In the genomic region with DNA sequence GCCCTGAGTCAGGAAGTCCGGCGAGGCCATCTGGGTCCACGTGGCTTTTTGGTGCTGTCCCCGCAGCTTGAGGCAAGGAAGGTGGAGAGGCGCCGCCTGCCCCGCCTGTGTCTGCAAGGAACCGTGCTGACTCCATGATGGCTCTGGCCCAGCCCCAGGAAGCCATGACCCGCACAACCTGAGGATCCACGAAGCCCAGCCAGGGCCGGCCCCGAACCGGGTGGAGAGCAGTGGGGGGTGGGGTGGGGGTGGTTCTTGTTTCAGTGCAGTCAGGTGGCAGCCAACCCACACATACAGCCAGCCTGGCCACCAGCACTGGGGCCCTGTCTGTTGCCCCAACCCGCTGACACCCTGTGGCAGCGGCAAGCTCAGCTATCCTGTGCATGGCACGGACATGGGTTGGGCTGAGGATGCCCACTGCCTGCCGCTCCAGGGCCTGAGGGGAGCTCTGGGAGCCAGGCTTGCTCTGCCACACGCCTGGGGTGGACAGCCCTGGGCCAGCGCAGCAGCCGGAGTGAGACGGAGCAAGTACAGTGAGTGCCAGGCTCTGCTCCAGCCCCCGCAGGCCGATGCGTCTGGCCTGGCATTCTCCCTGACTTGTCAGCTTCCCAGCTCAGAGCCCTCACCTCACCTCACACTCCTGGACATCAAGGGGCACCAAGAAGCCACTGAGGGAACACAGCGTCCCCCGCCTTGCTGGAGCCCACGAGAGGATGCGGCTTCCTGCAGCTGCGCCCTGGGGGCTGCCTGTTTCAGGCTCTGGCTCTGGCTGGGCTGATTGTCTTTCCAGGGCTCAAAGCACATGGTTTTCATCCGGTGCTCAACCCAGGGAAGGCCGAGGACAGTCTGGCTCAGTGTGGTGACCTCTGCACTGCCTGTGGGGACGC, we compare ENCODE assay signal across 21 cellular contexts.
DNase-seq lines count a peak whose midpoint lies in the region; ATAC-seq, FAIRE-seq and TF ChIP-seq lines count a peak whose summit lies in the region.
"Had no signal": no experiment of that assay in that cellular context is flagged by ENCODE, and none has a peak within 500 bp of the region (broad histone marks: within the 10 kb centered on the region; RNA-seq: fewer than 3 reads in every experiment).

No MANE protein-coding gene starts in this region.

- TF ChIP-seq EP300 in H1 (IDR thresholded peaks at IDR 0.05; ENCODE audit: borderline replicate concordance in 1 of 2, low read depth in 2 of 2, low read length in 2 of 2) (no peak), HepG2 (IDR thresholded peaks at IDR 0.05; ENCODE audit: low read depth in 2 of 2, low read length in 2 of 2) (no peak), HepG2 (CRISPR knock-in tag; IDR thresholded peaks at IDR 0.05; ENCODE audit: borderline replicate concordance) (no peak), upper lobe of left lung (IDR thresholded peaks at IDR 0.05) (no peak)

- H3K9ac ChIP-seq in H1 (replicated peaks in 1 of 4; ENCODE audit: extremely low read depth in 1 of 4, low read depth in 3 of 4, low read length in 3 of 4) (no peak overlapping the region), HepG2 (ENCODE audit: insufficient read depth, low read depth, low read length) (no peak overlapping the region)

- FAIRE-seq in H1 (lab: Jason Lieb, UNC) (no peak), HepG2 (lab: Jason Lieb, UNC) (no peak)
- FAIRE-seq: colon, GM18507, islet of Langerhans had no signal

- H3K27me3 ChIP-seq in H1 (replicated peaks in 1 of 4; ENCODE audit: control insufficient read depth in 3 of 4, extremely low read depth in 1 of 4, insufficient read depth in 3 of 4, low read length in 3 of 4) = no peaks in the 10 kb centered on the region
- H3K27me3 ChIP-seq in HepG2 (ENCODE audit: control insufficient read depth in 1 of 2, insufficient read depth in 2 of 2, low read length in 2 of 2) = no peaks in the 10 kb centered on the region
- no peaks in the 10 kb centered on the region for H3K27me3 ChIP-seq in upper lobe of left lung
- H3K27me3 ChIP-seq: ascending aorta had no signal

- H3K18ac ChIP-seq in H1 (ENCODE audit: extremely low read depth, low read length) = no peak overlapping the region

- POLR2A ChIA-PET in H1 (lab: Charles Lee; ENCODE audit: partially characterized antibody) = no interaction called here
- POLR2A ChIA-PET in HepG2 (lab: Yijun Ruan, JAX) = no interaction called here

- H3K36me3 ChIP-seq in H1 (ENCODE audit: control insufficient read depth in 2 of 4, insufficient read depth in 4 of 4, low read length in 3 of 4) (no peaks in the 10 kb centered on the region), HepG2 (replicated peaks in 1 of 2; ENCODE audit: control insufficient read depth in 1 of 2, insufficient read depth in 2 of 2, low read length in 2 of 2) (no peaks in the 10 kb centered on the region), upper lobe of left lung (peaks cover 0 to 9% (median 3%) of the 10 kb centered on the region in 4 donors)

- H3K56ac ChIP-seq in H1 (replicated peaks; ENCODE audit: insufficient read length, low read depth, low read length) = no peak overlapping the region

- no peaks in the 10 kb centered on the region for H3K79me1 ChIP-seq in H1 (ENCODE audit: low read depth, low read length)

- BruUV-seq in HepG2 (replicated peaks; lab: Mats Ljungman, UMichigan) = no TSS peak

- H3K9me3 ChIP-seq in H1 (ENCODE audit: insufficient read depth in 2 of 2, low read depth in 1 of 2, low read length in 1 of 2) (peaks cover 0 to 13% of the 10 kb centered on the region in 2 experiments; a peak in 1 of 4 replicates), HepG2 (ENCODE audit: low read length) (peaks cover 8% of the 10 kb centered on the region), upper lobe of left lung (peaks cover 0 to 4% (median 0%) of the 10 kb centered on the region in 4 donors)
- H3K9me3 ChIP-seq: ascending aorta had no signal

- WGBS in H1 (ENCODE audit: extremely low coverage in 1 of 2, insufficient coverage in 1 of 2, insufficient read length in 1 of 2, insufficient replicate concordance in 2 of 2, low coverage in 1 of 2, low lambda C conversion rate in 2 of 2, missing lambda C conversion rate in 1 of 2), 2 experiments = 83% methylated on average over 24 of the region's 32 CpGs; no CpG with 5 or more reads in 1 of the 2 experiments
- 78% methylated on average over 11 of the region's 32 CpGs for WGBS in HepG2 (ENCODE audit: low lambda C conversion rate)
- WGBS in upper lobe of left lung, 2 donors = 90 to 91% methylated on average over 17 to 21 of the region's 32 CpGs

- H3K79me2 ChIP-seq in H1 (ENCODE audit: control insufficient read depth in 1 of 2, insufficient read depth in 2 of 2, low read length in 2 of 2) = no peaks in the 10 kb centered on the region
- no peaks in the 10 kb centered on the region for H3K79me2 ChIP-seq in HepG2 (ENCODE audit: insufficient read depth, low read length)

- no peak overlapping the region for H2BK120ac ChIP-seq in H1 (replicated peaks; ENCODE audit: low read depth, low read length)

- H2AK5ac ChIP-seq in H1 (ENCODE audit: low read depth, low read length) = no peak overlapping the region

- no peak overlapping the region for H3K27ac ChIP-seq in H1 (ENCODE audit: low read depth, low read length)
- H3K27ac ChIP-seq in HepG2 (ENCODE audit: extremely low read length, insufficient read depth, low read length) = no peak overlapping the region
- no peak overlapping the region for H3K27ac ChIP-seq in upper lobe of left lung
- H3K27ac ChIP-seq: ascending aorta had no signal

- peak overlapping the region; percentile 25; the same call in 1 of the 2 replicates for H4K8ac ChIP-seq in H1 (ENCODE audit: extremely low read depth, insufficient read depth, low read length)

- no peak for TF ChIP-seq CTCF in H1 (IDR thresholded peaks at IDR 0.05; ENCODE audit: control extremely low read depth in 1 of 3, insufficient read depth in 1 of 3, low read depth in 1 of 3, low read length in 3 of 3)
- no peak for TF ChIP-seq CTCF in HepG2 (CRISPR knock-in tag; IDR thresholded peaks at IDR 0.05)
- no peak for TF ChIP-seq CTCF in upper lobe of left lung (IDR thresholded peaks at IDR 0.05)

- H3K23me2 ChIP-seq in H1 (ENCODE audit: low read depth, low read length) = no peaks in the 10 kb centered on the region

- no peaks in the 10 kb centered on the region for H3K4me1 ChIP-seq in H1 (replicated peaks in 1 of 4; ENCODE audit: control insufficient read depth in 3 of 4, insufficient read depth in 4 of 4, low read length in 3 of 4)
- H3K4me1 ChIP-seq in HepG2 (ENCODE audit: insufficient read depth, low read length) = no peaks in the 10 kb centered on the region
- no peaks in the 10 kb centered on the region for H3K4me1 ChIP-seq in upper lobe of left lung
- H3K4me1 ChIP-seq: ascending aorta had no signal

- no peak overlapping the region for H2BK12ac ChIP-seq in H1 (ENCODE audit: low read depth, low read length)

- ATAC-seq in HepG2 (peak; percentile 88), upper lobe of left lung (ENCODE audit: low FRiP score in 2 of 2) (peak; percentile 24 to 52), HG03442 (IDR thresholded peaks at IDR 0.05; ENCODE audit: unreplicated experiment) (no peak), left colon (no peak)
- ATAC-seq: T-helper 17 cell had no signal

- H2BK20ac ChIP-seq in H1 (ENCODE audit: low read length) = no peak overlapping the region

- TF ChIP-seq RAD21 in H1 (IDR thresholded peaks at IDR 0.05 in 1 of 2, conservative IDR thresholded peaks at IDR 0.05 in 1 of 2; ENCODE audit: low read depth in 2 of 2, low read length in 2 of 2) = no peak
- no peak for TF ChIP-seq RAD21 in HepG2 (CRISPR knock-in tag; IDR thresholded peaks at IDR 0.05)

- H3K4ac ChIP-seq in H1 (replicated peaks; ENCODE audit: insufficient read length, low read depth, low read length) = no peak overlapping the region

- no peak overlapping the region for H2BK15ac ChIP-seq in H1 (ENCODE audit: low read length)

- H3K23ac ChIP-seq in H1 (ENCODE audit: insufficient read length) = no peak overlapping the region

- TF ChIP-seq POLR2A in H1 (IDR thresholded peaks at IDR 0.05; ENCODE audit: control extremely low read depth in 1 of 2, low read depth in 2 of 2, low read length in 2 of 2) (no peak), HepG2 (IDR thresholded peaks at IDR 0.05; ENCODE audit: insufficient read depth in 1 of 2, low read depth in 2 of 2, low read length in 2 of 2) (no peak), upper lobe of left lung (IDR thresholded peaks at IDR 0.05) (no peak)

- no peak overlapping the region for H4K5ac ChIP-seq in H1 (ENCODE audit: insufficient read length, low read depth, low read length)

- intact Hi-C loops in HepG2 (cut with micrococcal nuclease; ENCODE audit: unreplicated experiment) = no loop called here
- intact Hi-C loops in left colon (cut with DNase I, micrococcal nuclease) = no loop called here

- CTCF ChIA-PET in H1 (lab: Charles Lee; ENCODE audit: partially characterized antibody) = interaction anchor here (0.6 kb wide), 2 partner anchors 41 to 70 kb away, joined by 3 read pairs; no protein-coding TSS in a partner anchor
- CTCF ChIA-PET in HepG2 (lab: Yijun Ruan, JAX; ENCODE audit: low intra/inter-chr PET ratio, low total read pairs) = no interaction called here

- H4K20me1 ChIP-seq in H1 (replicated peaks in 1 of 2; ENCODE audit: control insufficient read depth in 1 of 2, insufficient read depth in 2 of 2, low read length in 2 of 2) (no peaks in the 10 kb centered on the region), HepG2 (ENCODE audit: insufficient read depth, low read length) (no peaks in the 10 kb centered on the region)

- peak; percentile 41 for DNase-seq in RPMI8226
- no peak for DNase-seq in H1 (ENCODE audit: low read depth in 1 of 2, low spot score in 2 of 2)
- DNase-seq in HepG2 (ENCODE audit: low spot score) = no peak
- peak in 1 of 2 donors; percentile 75 for DNase-seq in upper lobe of left lung
- DNase-seq in activated naive CD4-positive, alpha-beta T cell treated with anti-CD3 and anti-CD28 coated beads, Interleukin-2, amount 50 U/mL, for 16 hours = no peak
- DNase-seq in left colon = no peak
- DNase-seq: activated CD4-positive, alpha-beta memory T cell treated with anti-CD3 and anti-CD28 coated beads for 36 hours; activated naive CD4-positive, alpha-beta T cell; activated T-cell treated with anti-CD3 and anti-CD28 coated beads, Interleukin-2, amount 50 U/mL, for 1 hour; AML-193; EL; NCI-H1092 treated with DMSO at 0.1 percent for 48 hours; NCI-H524 treated with DMSO at 0.1 percent for 48 hours; stimulated activated CD4-positive, alpha-beta T cell treated with anti-CD3 and anti-CD28 coated beads, Interleukin-12 subunit alpha, Interleukin-12 subunit beta, amount 100 ng/mL, for 4 hours; stimulated activated CD8-positive, alpha-beta memory T cell treated with anti-CD3 and anti-CD28 coated beads, Interleukin-4, amount 100 ng/mL, for 48 hours had no signal

- H4K91ac ChIP-seq in H1 (replicated peaks; ENCODE audit: insufficient read length, low read length) = no peak overlapping the region

- in situ Hi-C loops in HepG2 (cut with HindIII; ENCODE audit: extremely low pct_ligation_motif_present, low pct_unique_long_range_greater_than_20kb) = no loop called here

- no peak overlapping the region for H3K4me3 ChIP-seq in H1 (ENCODE audit: extremely low read depth in 1 of 4, insufficient read depth in 2 of 4, low read depth in 3 of 4, low read length in 4 of 4)
- H3K4me3 ChIP-seq in HepG2 (replicated peaks in 1 of 3; ENCODE audit: insufficient read depth in 1 of 3, low read depth in 2 of 3, low read length in 3 of 3) = no peak overlapping the region
- no peak overlapping the region for H3K4me3 ChIP-seq in upper lobe of left lung
- H3K4me3 ChIP-seq: ascending aorta had no signal

- no peak overlapping the region for H3K14ac ChIP-seq in H1 (ENCODE audit: insufficient read length)

- H3K4me2 ChIP-seq in H1 (ENCODE audit: insufficient read depth in 1 of 2, low read depth in 2 of 2, low read length in 2 of 2) (no peak overlapping the region), HepG2 (ENCODE audit: low read depth, low read length) (no peak overlapping the region)

- no peak overlapping the region for H2BK5ac ChIP-seq in H1 (ENCODE audit: low read depth, low read length)

- no peak overlapping the region for H2AFZ ChIP-seq in H1 (ENCODE audit: low read length)
- H2AFZ ChIP-seq in HepG2 (ENCODE audit: low read length) = no peak overlapping the region

Comparison
In these comparisons a context has a peak if more than half of its experiments do, and no peak if none do; other contexts are left out.
1. ATAC-seq: peak in HepG2 (single experiment) and upper lobe of left lung (2 of 2); none in HG03442 (single experiment) and left colon (single experiment).